Comparison of ENCODE assay signal across 2 cellular contexts in genomic region chr18:62438402-62438801, GRCh38.
A peak's percentile ranks its signal among the peaks of the same experiment; 100 is the strongest.
TF ChIP-seq lines count a peak whose summit lies in the region.

No MANE protein-coding gene starts in this region.

TF ChIP-seq in GM23338, 12 proteins besides CTCF, POLR2A, EP300 and RAD21 (continued from another document):
- no peak for TF ChIP-seq REST (IDR thresholded peaks at IDR 0.05; ENCODE audit: unreplicated experiment)
- TF ChIP-seq EZH2 (IDR thresholded peaks at IDR 0.05; ENCODE audit: low read depth, unreplicated experiment) = no peak
- TF ChIP-seq POLR2AphosphoS5 (IDR thresholded peaks at IDR 0.05; ENCODE audit: low read depth) = no peak
- no peak for TF ChIP-seq ZNF462 (CRISPR knock-in tag; IDR thresholded peaks at IDR 0.05)

TF ChIP-seq in liver, 16 proteins besides CTCF, POLR2A, EP300 and RAD21 (continued from another document):
- TF ChIP-seq REST (IDR thresholded peaks at IDR 0.05) (no peak), JUND (IDR thresholded peaks at IDR 0.05) (peak in 1 of 2 donors; percentile 51), GABPA (IDR thresholded peaks at IDR 0.05 in 1 of 2, conservative IDR thresholded peaks at IDR 0.05 in 1 of 2) (no peak), FOXA1 (IDR thresholded peaks at IDR 0.05) (no peak), RXRA (IDR thresholded peaks at IDR 0.05) (peak; percentile 60 to 77), MAX (IDR thresholded peaks at IDR 0.05) (peak; percentile 72)
